In the genomic region with DNA sequence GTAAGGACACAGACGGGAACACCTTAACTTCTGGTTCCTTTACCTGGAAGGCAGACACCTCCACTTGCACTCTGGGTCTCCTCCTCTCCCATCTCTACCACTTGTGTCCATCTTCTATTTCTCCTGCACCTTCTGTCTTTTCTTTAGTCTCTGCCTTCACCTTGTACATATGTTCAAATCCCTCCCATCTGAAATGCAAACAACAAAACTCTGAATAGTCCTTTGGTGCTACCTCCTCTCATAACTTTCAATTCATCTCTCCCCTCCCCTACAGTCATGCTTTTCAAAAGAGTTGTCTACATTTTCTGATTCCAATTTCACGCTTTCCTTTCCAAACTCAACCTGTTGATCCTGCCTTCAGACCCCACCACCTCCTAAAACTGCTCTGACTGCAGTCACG, we compare ENCODE assay signal across 27 cellular contexts. TPM values are rescaled to one million over a fixed set of nuclear protein-coding genes. Genes with fewer than 3 reads are reported as not detected.
"Had no signal": no experiment of that assay in that cellular context is flagged by ENCODE, and none has a peak within 500 bp of the region (broad histone marks: within the 10 kb centered on the region; RNA-seq: fewer than 3 reads in every experiment).

No MANE protein-coding gene starts in this region.

- DNase-seq: stimulated activated CD4-positive, alpha-beta T cell treated with anti-CD3 and anti-CD28 coated beads, Interleukin-2, amount 100 ng/mL, for 48 hours; stimulated activated CD4-positive, alpha-beta T cell treated with anti-CD3 and anti-CD28 coated beads, Interleukin-4, amount 100 ng/mL, for 1 hour; stimulated activated CD4-positive, alpha-beta T cell treated with anti-CD3 and anti-CD28 coated beads, Interleukin-4, amount 100 ng/mL, for 24 hours; stimulated activated CD4-positive, alpha-beta T cell treated with anti-CD3 and anti-CD28 coated beads, Interleukin-4, amount 100 ng/mL, for 4 hours; stimulated activated CD8-positive, alpha-beta memory T cell treated with anti-CD3 and anti-CD28 coated beads, Interleukin-4, amount 100 ng/mL, for 48 hours; stimulated activated naive B cell treated with anti-CD40 and anti-IgM and Interleukin-4, amounts not matched to agents 10 μg/mL and 1 μg/mL and 100 μg/mL, for 72 hours; stimulated activated naive CD4-positive, alpha-beta T cell; stimulated activated naive CD4-positive, alpha-beta T cell treated with Interleukin-2 at 50 U/mL for 16 hours; stimulated activated naive CD8-positive, alpha-beta T cell treated with anti-CD3 and anti-CD28 coated beads, Interleukin-15, amount 100 ng/mL, for 72 hours; stimulated activated naive CD8-positive, alpha-beta T cell treated with anti-CD3 and anti-CD28 coated beads, Interleukin-15, Interleukin-2, amounts not matched to agents 100 U/mL and 50 U/mL, for 24 hours; stomach; substantia nigra; testis; thyroid gland; tibial artery; transverse colon; trophoblast cell; upper lobe of left lung; uterus had no signal

- H3K9me3 ChIP-seq: stomach, suprapubic skin, testis, thoracic aorta, thyroid gland, tibial artery, transverse colon, upper lobe of left lung, upper lobe of right lung, uterus, vagina had no signal

- FAIRE-seq: urothelium cell line had no signal

- H3K27me3 ChIP-seq: testis, thyroid gland, uterus, vagina had no signal

- H3K36me3 ChIP-seq: stomach, suprapubic skin, thoracic aorta, thyroid gland, tibial artery, tibial nerve, transverse colon, upper lobe of left lung, upper lobe of right lung, uterus, vagina had no signal

- H3K4me1 ChIP-seq: testis, transverse colon, upper lobe of left lung, upper lobe of right lung, uterus, vagina had no signal

- H3K4me3 ChIP-seq: stomach, suprapubic skin, testis, thoracic aorta, thyroid gland, tibial artery, tibial nerve, transverse colon, upper lobe of left lung, upper lobe of right lung, uterus, vagina had no signal

- H3K27ac ChIP-seq: stomach, suprapubic skin, testis, thoracic aorta, thyroid gland, tibial artery, tibial nerve, transverse colon, upper lobe of left lung, upper lobe of right lung, uterus, vagina had no signal

RNA-seq across cellular contexts. Expression of a gene that starts 5.3 kb away (rescaled TPM):
- total RNA-seq: subcutaneous adipose tissue, upper lobe of right lung, ureter, vagina had no signal
